Comparison of ENCODE assay signal across 1 cellular context in the genomic region with DNA sequence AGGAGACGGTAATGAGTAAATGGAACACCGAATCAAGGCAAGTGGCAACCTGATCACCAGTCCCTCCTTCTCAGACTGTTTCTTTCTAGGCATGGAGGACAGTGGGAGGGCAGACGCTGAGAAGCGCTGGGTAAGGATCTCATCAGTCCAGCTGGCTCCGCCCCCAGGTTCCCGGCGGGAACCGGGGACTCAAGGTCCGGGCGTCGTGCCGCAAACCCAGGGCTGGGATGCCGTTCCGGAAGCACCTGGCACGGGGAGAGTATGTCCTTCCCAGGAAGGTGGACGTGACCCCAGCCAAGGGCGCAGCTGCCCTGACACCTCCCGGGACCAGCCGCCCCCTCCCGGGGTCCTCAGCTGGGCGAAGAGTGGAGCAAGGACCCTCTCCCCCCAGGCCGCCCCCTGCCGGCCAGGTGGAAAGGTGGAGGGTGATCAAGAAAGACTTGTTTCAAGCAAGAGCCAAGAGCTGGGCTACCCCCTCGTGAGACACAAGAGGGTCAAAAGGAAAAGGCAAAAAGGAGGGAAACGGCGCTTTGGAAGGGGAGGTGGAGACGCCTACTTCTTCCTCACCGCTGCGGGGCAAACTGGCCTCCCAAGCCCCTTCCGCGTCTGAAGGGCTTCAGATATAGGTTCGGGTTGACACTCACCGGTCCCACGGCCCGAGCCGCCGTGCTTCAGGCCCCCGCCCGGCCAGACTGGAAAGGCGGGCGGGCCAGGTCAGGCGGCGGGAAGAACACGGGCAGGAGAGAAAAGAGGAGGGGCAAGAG.
TF ChIP-seq lines count a peak whose summit lies in the region.

A gene with protein sequence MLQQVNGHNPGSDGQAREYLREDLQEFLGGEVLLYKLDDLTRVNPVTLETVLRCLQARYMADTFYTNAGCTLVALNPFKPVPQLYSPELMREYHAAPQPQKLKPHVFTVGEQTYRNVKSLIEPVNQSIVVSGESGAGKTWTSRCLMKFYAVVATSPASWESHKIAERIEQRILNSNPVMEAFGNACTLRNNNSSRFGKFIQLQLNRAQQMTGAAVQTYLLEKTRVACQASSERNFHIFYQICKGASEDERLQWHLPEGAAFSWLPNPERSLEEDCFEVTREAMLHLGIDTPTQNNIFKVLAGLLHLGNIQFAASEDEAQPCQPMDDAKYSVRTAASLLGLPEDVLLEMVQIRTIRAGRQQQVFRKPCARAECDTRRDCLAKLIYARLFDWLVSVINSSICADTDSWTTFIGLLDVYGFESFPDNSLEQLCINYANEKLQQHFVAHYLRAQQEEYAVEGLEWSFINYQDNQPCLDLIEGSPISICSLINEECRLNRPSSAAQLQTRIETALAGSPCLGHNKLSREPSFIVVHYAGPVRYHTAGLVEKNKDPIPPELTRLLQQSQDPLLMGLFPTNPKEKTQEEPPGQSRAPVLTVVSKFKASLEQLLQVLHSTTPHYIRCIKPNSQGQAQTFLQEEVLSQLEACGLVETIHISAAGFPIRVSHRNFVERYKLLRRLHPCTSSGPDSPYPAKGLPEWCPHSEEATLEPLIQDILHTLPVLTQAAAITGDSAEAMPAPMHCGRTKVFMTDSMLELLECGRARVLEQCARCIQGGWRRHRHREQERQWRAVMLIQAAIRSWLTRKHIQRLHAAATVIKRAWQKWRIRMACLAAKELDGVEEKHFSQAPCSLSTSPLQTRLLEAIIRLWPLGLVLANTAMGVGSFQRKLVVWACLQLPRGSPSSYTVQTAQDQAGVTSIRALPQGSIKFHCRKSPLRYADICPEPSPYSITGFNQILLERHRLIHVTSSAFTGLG (minus strand): TSS at position 752 of the 764 bp plus-strand sequence. CDS start 2,330 bp downstream, outside the sequence.

TF ChIP-seq in HepG2, 621 proteins besides CTCF, POLR2A, EP300 and RAD21 (continued from another document and continues in another):
- no peak for TF ChIP-seq NFAT5 (CRISPR knock-in tag; IDR thresholded peaks at IDR 0.05)
- no peak for TF ChIP-seq ARNTL (CRISPR knock-in tag; IDR thresholded peaks at IDR 0.05)
- no peak for TF ChIP-seq ATF7-NPFF (CRISPR knock-in tag; IDR thresholded peaks at IDR 0.05; ENCODE audit: low read depth)
- TF ChIP-seq, protein P1, sequence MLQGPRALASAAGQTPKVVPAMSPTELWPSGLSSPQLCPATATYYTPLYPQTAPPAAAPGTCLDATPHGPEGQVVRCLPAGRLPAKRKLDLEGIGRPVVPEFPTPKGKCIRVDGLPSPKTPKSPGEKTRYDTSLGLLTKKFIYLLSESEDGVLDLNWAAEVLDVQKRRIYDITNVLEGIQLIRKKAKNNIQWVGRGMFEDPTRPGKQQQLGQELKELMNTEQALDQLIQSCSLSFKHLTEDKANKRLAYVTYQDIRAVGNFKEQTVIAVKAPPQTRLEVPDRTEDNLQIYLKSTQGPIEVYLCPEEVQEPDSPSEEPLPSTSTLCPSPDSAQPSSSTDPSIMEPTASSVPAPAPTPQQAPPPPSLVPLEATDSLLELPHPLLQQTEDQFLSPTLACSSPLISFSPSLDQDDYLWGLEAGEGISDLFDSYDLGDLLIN (CRISPR knock-in tag; IDR thresholded peaks at IDR 0.05; ENCODE audit: borderline replicate concordance): no peak
- TF ChIP-seq ZNF607 (CRISPR knock-in tag; IDR thresholded peaks at IDR 0.05; ENCODE audit: borderline replicate concordance): 0 out of 2 replicates have a peak, but pooled peaks have one; percentile 7
- no peak; the same call in none of the 2 replicates for TF ChIP-seq SP2 (CRISPR knock-in tag; IDR thresholded peaks at IDR 0.05)
- no peak for TF ChIP-seq MAZ (IDR thresholded peaks at IDR 0.05; ENCODE audit: borderline replicate concordance, low read depth, low read length)
- peak; percentile 20 for TF ChIP-seq MAZ (CRISPR knock-in tag; IDR thresholded peaks at IDR 0.05; ENCODE audit: low read depth)
- peak; percentile 28 for TF ChIP-seq XRCC5 (optimal IDR thresholded peaks at IDR 0.05; ENCODE audit: low read length)
- no peak for TF ChIP-seq MEF2D (CRISPR knock-in tag; IDR thresholded peaks at IDR 0.05)
- TF ChIP-seq TEAD3 (CRISPR knock-in tag; optimal IDR thresholded peaks at IDR 0.05; ENCODE audit: borderline replicate concordance): peak; percentile 45
- no peak for TF ChIP-seq SMYD3 (CRISPR knock-in tag; IDR thresholded peaks at IDR 0.05)
- no peak for TF ChIP-seq ZFP91 (CRISPR knock-in tag; IDR thresholded peaks at IDR 0.05; ENCODE audit: borderline replicate concordance)
- no peak for TF ChIP-seq ZNF264 (CRISPR knock-in tag; IDR thresholded peaks at IDR 0.05)
- TF ChIP-seq, protein P2, sequence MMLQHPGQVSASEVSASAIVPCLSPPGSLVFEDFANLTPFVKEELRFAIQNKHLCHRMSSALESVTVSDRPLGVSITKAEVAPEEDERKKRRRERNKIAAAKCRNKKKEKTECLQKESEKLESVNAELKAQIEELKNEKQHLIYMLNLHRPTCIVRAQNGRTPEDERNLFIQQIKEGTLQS (CRISPR knock-in tag; IDR thresholded peaks at IDR 0.05): no peak
- no peak for TF ChIP-seq TBL1XR1 (IDR thresholded peaks at IDR 0.05; ENCODE audit: borderline replicate concordance, low read length, partially characterized antibody)
- no peak for TF ChIP-seq U2AF1 (optimal IDR thresholded peaks at IDR 0.05; ENCODE audit: low read depth, low read length)
- TF ChIP-seq SUZ12 (IDR thresholded peaks at IDR 0.05; ENCODE audit: low read depth, low read length): no peak
- no peak for TF ChIP-seq U2AF2 (IDR thresholded peaks at IDR 0.05; ENCODE audit: low read depth, low read length)
- TF ChIP-seq HMGXB3 (CRISPR knock-in tag; IDR thresholded peaks at IDR 0.05; ENCODE audit: borderline replicate concordance): no peak
- TF ChIP-seq ZNF235 (CRISPR knock-in tag; IDR thresholded peaks at IDR 0.05; ENCODE audit: borderline replicate concordance): no peak; the same call in 1 of the 2 replicates
- no peak for TF ChIP-seq ZNF253 (CRISPR knock-in tag; IDR thresholded peaks at IDR 0.05; ENCODE audit: borderline replicate concordance)
- no peak for TF ChIP-seq ISX (CRISPR knock-in tag; conservative IDR thresholded peaks at IDR 0.05)
- no peak for TF ChIP-seq NR1H2 (CRISPR knock-in tag; IDR thresholded peaks at IDR 0.05; ENCODE audit: borderline replicate concordance, low read depth)
- 0 out of 2 replicates have a peak, but pooled peaks have one; percentile 12 for TF ChIP-seq ZBTB46 (CRISPR knock-in tag; IDR thresholded peaks at IDR 0.05; ENCODE audit: borderline replicate concordance)
